In genomic region chr5:80816590-80816989, GRCh38 we compare ENCODE assay signal across 8 cellular contexts.
"Had no signal": no experiment of that assay in that cellular context is flagged by ENCODE, and none has a peak within 500 bp of the region (broad histone marks: within the 10 kb centered on the region; RNA-seq: fewer than 3 reads in every experiment).

No MANE protein-coding gene starts in this region.

- ATAC-seq: GM12878 had no signal

- H3K4me3 ChIP-seq: GM12878 had no signal

- FAIRE-seq: G401.6, GM12878, GM12891, GM12892, GM18507, GM19239 had no signal

- DNase-seq: GDM1, GF-D8 had no signal
